Comparison of ENCODE assay signal across 1 cellular context in genomic region chr3:46488735-46489361, GRCh38.
A peak's percentile ranks its signal among the peaks of the same experiment; 100 is the strongest.
TF ChIP-seq lines count a peak whose summit lies in the region.

No MANE protein-coding gene starts in this region.

TF ChIP-seq in GM12878, 131 proteins besides CTCF, POLR2A, EP300 and RAD21 (continued from another document and continues in another):
- no peak for TF ChIP-seq REST (IDR thresholded peaks at IDR 0.05; ENCODE audit: low read depth, low read length)
- TF ChIP-seq BACH1 (IDR thresholded peaks at IDR 0.05; ENCODE audit: borderline replicate concordance) = no peak
- TF ChIP-seq WRNIP1 (IDR thresholded peaks at IDR 0.05; ENCODE audit: borderline replicate concordance, low read depth, low read length) = no peak
- TF ChIP-seq ZSCAN29 (IDR thresholded peaks at IDR 0.05) = 0 out of 2 replicates have a peak, but pooled peaks have one; percentile 40
- peak; percentile 89 for TF ChIP-seq YY1 (IDR thresholded peaks at IDR 0.05; ENCODE audit: low read depth, low read length)
- no peak for TF ChIP-seq KLF5 (IDR thresholded peaks at IDR 0.05; ENCODE audit: partially characterized antibody)
- no peak for TF ChIP-seq RBBP5 (conservative IDR thresholded peaks at IDR 0.05)
- TF ChIP-seq BCLAF1 (IDR thresholded peaks at IDR 0.05) = no peak
- TF ChIP-seq SUZ12 (IDR thresholded peaks at IDR 0.05; ENCODE audit: unreplicated experiment) = no peak
- no peak for TF ChIP-seq GATAD2B (conservative IDR thresholded peaks at IDR 0.05; ENCODE audit: low read depth)
- peak; percentile 83; the same call in 2 of the 3 replicates for TF ChIP-seq POU2F2 (IDR thresholded peaks at IDR 0.05; ENCODE audit: borderline replicate concordance, low read depth, low read length)
- TF ChIP-seq PML (IDR thresholded peaks at IDR 0.05; ENCODE audit: low read length) = no peak
- no peak for TF ChIP-seq STAT1 (conservative IDR thresholded peaks at IDR 0.05)
- TF ChIP-seq ELK1 (IDR thresholded peaks at IDR 0.05; ENCODE audit: low read depth, low read length) = 0 out of 2 replicates have a peak, but pooled peaks have one; percentile 40
- peak; percentile 60 for TF ChIP-seq CREM (IDR thresholded peaks at IDR 0.05; ENCODE audit: low read depth)
- TF ChIP-seq CEBPZ (IDR thresholded peaks at IDR 0.05; ENCODE audit: low read depth, low read length) = no peak
- TF ChIP-seq MEF2A (IDR thresholded peaks at IDR 0.05; ENCODE audit: insufficient read depth, low read depth, low read length) = no peak
- no peak for TF ChIP-seq ZBTB40 (IDR thresholded peaks at IDR 0.05; ENCODE audit: borderline replicate concordance)
- TF ChIP-seq ZNF592 (IDR thresholded peaks at IDR 0.05) = peak; percentile 86
- no peak for TF ChIP-seq IRF3 (IDR thresholded peaks at IDR 0.05)
- no peak for TF ChIP-seq NFXL1 (IDR thresholded peaks at IDR 0.05; ENCODE audit: borderline replicate concordance)
- no peak for TF ChIP-seq USF2 (IDR thresholded peaks at IDR 0.05; ENCODE audit: borderline replicate concordance, low read depth, low read length)
- TF ChIP-seq GABPA (IDR thresholded peaks at IDR 0.05; ENCODE audit: low read depth) = no peak
- TF ChIP-seq FOXM1 (IDR thresholded peaks at IDR 0.05; ENCODE audit: low read depth, low read length) = 0 out of 2 replicates have a peak, but pooled peaks have one; percentile 33
- no peak for TF ChIP-seq RAD51 (IDR thresholded peaks at IDR 0.05)
- TF ChIP-seq MTA2 (IDR thresholded peaks at IDR 0.05; ENCODE audit: low read depth) = no peak
- TF ChIP-seq TCF3 (IDR thresholded peaks at IDR 0.05; ENCODE audit: borderline replicate concordance, insufficient read depth, low read depth, low read length) = peak; percentile 94
- TF ChIP-seq TCF12 (IDR thresholded peaks at IDR 0.05; ENCODE audit: low read depth, low read length) = peak; percentile 95
- 0 out of 2 replicates have a peak, but pooled peaks have one; percentile 49 for TF ChIP-seq CBFB (IDR thresholded peaks at IDR 0.05; ENCODE audit: low read depth)
- TF ChIP-seq SUPT20H (IDR thresholded peaks at IDR 0.05; ENCODE audit: borderline replicate concordance, control insufficient read depth, low read depth, low read length) = no peak
- no peak for TF ChIP-seq USF1 (IDR thresholded peaks at IDR 0.05; ENCODE audit: borderline replicate concordance, extremely low read length, insufficient read depth, low read depth, low read length)
